In the genomic region with DNA sequence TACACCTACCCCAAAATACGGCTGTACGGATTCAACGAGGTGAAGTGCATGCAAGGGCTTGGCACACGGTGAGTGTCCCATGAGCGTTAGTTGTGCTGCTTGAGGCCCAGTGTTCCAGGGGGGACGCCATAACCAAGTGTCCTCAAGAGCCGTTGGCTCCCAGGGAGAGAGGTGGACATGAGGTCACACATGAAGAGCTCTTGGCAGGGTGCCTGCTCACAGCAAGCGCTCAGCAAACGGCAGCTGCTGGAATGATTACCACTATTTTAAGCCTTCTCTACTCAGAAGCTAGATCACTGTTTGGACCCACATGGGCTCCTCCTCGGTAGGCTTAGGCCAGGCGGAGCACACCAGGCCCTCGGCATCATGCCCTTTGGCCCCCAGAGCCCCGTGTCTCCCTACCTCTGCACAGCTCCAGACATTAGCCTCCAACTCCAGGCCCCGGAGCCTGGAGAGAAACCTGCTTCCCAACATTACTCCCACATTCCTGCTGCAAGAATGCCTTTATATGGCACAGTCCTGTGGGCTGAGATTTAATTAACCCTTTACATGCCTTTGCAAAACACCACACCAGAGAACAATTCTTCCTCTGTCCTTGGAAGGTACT, we compare ENCODE assay signal across 1 cellular context.
TF ChIP-seq lines count a peak whose summit lies in the region.

No MANE protein-coding gene starts in this region.

TF ChIP-seq in K562, 482 proteins besides CTCF, POLR2A, EP300 and RAD21 (continued from another document and continues in another):
- TF ChIP-seq, protein P1, sequence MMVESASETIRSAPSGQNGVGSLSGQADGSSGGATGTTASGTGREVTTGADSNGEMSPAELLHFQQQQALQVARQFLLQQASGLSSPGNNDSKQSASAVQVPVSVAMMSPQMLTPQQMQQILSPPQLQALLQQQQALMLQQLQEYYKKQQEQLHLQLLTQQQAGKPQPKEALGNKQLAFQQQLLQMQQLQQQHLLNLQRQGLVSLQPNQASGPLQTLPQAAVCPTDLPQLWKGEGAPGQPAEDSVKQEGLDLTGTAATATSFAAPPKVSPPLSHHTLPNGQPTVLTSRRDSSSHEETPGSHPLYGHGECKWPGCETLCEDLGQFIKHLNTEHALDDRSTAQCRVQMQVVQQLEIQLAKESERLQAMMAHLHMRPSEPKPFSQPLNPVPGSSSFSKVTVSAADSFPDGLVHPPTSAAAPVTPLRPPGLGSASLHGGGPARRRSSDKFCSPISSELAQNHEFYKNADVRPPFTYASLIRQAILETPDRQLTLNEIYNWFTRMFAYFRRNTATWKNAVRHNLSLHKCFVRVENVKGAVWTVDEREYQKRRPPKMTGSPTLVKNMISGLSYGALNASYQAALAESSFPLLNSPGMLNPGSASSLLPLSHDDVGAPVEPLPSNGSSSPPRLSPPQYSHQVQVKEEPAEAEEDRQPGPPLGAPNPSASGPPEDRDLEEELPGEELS (CRISPR knock-in tag; IDR thresholded peaks at IDR 0.05; ENCODE audit: borderline replicate concordance) = no peak
- no peak for TF ChIP-seq NR4A1 (CRISPR knock-in tag; IDR thresholded peaks at IDR 0.05)
- TF ChIP-seq NR4A1 (tag; IDR thresholded peaks at IDR 0.05) = 0 out of 2 replicates have a peak, but pooled peaks have one; percentile 62
- peak; percentile 89 for TF ChIP-seq ZFP36 (IDR thresholded peaks at IDR 0.05; ENCODE audit: low read depth, low read length, partially characterized antibody)
- TF ChIP-seq ZNF324 (CRISPR knock-in tag; IDR thresholded peaks at IDR 0.05) = no peak
- no peak for TF ChIP-seq ZNF384 (IDR thresholded peaks at IDR 0.05; ENCODE audit: low read depth, low read length)
- TF ChIP-seq ZBTB17 (CRISPR knock-in tag; IDR thresholded peaks at IDR 0.05) = no peak
- no peak for TF ChIP-seq FOXP1 (CRISPR knock-in tag; IDR thresholded peaks at IDR 0.05)
- TF ChIP-seq, protein P2, sequence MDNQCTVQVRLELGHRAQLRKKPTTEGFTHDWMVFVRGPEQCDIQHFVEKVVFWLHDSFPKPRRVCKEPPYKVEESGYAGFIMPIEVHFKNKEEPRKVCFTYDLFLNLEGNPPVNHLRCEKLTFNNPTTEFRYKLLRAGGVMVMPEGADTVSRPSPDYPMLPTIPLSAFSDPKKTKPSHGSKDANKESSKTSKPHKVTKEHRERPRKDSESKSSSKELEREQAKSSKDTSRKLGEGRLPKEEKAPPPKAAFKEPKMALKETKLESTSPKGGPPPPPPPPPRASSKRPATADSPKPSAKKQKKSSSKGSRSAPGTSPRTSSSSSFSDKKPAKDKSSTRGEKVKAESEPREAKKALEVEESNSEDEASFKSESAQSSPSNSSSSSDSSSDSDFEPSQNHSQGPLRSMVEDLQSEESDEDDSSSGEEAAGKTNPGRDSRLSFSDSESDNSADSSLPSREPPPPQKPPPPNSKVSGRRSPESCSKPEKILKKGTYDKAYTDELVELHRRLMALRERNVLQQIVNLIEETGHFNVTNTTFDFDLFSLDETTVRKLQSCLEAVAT (IDR thresholded peaks at IDR 0.05) = no peak
- TF ChIP-seq ZNF197 (CRISPR knock-in tag; IDR thresholded peaks at IDR 0.05; ENCODE audit: low read depth) = no peak
- TF ChIP-seq CUX1 (CRISPR knock-in tag; IDR thresholded peaks at IDR 0.05) = 0 out of 2 replicates have a peak, but pooled peaks have one; percentile 52
- no peak for TF ChIP-seq TAF9B (IDR thresholded peaks at IDR 0.05; ENCODE audit: partially characterized antibody)
- no peak for TF ChIP-seq MITF (IDR thresholded peaks at IDR 0.05)
- TF ChIP-seq ZBTB2 (IDR thresholded peaks at IDR 0.05) = no peak
- TF ChIP-seq, protein P3, sequence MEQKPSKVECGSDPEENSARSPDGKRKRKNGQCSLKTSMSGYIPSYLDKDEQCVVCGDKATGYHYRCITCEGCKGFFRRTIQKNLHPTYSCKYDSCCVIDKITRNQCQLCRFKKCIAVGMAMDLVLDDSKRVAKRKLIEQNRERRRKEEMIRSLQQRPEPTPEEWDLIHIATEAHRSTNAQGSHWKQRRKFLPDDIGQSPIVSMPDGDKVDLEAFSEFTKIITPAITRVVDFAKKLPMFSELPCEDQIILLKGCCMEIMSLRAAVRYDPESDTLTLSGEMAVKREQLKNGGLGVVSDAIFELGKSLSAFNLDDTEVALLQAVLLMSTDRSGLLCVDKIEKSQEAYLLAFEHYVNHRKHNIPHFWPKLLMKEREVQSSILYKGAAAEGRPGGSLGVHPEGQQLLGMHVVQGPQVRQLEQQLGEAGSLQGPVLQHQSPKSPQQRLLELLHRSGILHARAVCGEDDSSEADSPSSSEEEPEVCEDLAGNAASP (IDR thresholded peaks at IDR 0.05) = no peak; the same call in 1 of the 2 replicates
- no peak for TF ChIP-seq NCOR1 (IDR thresholded peaks at IDR 0.05)
- TF ChIP-seq, protein P4, sequence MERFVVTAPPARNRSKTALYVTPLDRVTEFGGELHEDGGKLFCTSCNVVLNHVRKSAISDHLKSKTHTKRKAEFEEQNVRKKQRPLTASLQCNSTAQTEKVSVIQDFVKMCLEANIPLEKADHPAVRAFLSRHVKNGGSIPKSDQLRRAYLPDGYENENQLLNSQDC (CRISPR knock-in tag; IDR thresholded peaks at IDR 0.05) = no peak
- TF ChIP-seq ZNF354B (CRISPR knock-in tag; IDR thresholded peaks at IDR 0.05) = no peak
- no peak for TF ChIP-seq MBD1 (CRISPR knock-in tag; IDR thresholded peaks at IDR 0.05)
- peak; percentile 35; the same call in 1 of the 2 replicates for TF ChIP-seq ATF3 (IDR thresholded peaks at IDR 0.05)
- no peak for TF ChIP-seq ATF3 (CRISPR knock-in tag; conservative IDR thresholded peaks at IDR 0.05)
- no peak for TF ChIP-seq GTF2B (IDR thresholded peaks at IDR 0.05; ENCODE audit: extremely low read depth, insufficient read length)
- TF ChIP-seq SUPT5H (IDR thresholded peaks at IDR 0.05) = no peak
- TF ChIP-seq KLF6 (CRISPR knock-in tag; IDR thresholded peaks at IDR 0.05; ENCODE audit: borderline replicate concordance) = no peak
- TF ChIP-seq TEAD1 (CRISPR knock-in tag; IDR thresholded peaks at IDR 0.05) = 0 out of 4 replicates have a peak, but pooled peaks of 1 of the 2 experiments have one; percentile 24
- TF ChIP-seq ZNF76 (CRISPR knock-in tag; IDR thresholded peaks at IDR 0.05; ENCODE audit: borderline replicate concordance) = no peak
- TF ChIP-seq ZNF511 (CRISPR knock-in tag; IDR thresholded peaks at IDR 0.05) = peak; percentile 21; the same call in 1 of the 2 replicates
- TF ChIP-seq KDM2B (CRISPR knock-in tag; IDR thresholded peaks at IDR 0.05) = no peak
- TF ChIP-seq, protein P5, sequence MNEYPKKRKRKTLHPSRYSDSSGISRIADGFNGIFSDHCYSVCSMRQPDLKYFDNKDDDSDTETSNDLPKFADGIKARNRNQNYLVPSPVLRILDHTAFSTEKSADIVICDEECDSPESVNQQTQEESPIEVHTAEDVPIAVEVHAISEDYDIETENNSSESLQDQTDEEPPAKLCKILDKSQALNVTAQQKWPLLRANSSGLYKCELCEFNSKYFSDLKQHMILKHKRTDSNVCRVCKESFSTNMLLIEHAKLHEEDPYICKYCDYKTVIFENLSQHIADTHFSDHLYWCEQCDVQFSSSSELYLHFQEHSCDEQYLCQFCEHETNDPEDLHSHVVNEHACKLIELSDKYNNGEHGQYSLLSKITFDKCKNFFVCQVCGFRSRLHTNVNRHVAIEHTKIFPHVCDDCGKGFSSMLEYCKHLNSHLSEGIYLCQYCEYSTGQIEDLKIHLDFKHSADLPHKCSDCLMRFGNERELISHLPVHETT (CRISPR knock-in tag; conservative IDR thresholded peaks at IDR 0.05 in 1 of 2, IDR thresholded peaks at IDR 0.05 in 1 of 2) = peak in 1 of 2 experiments; percentile 65; a peak in 2 of 4 replicates
- no peak for TF ChIP-seq DACH1 (IDR thresholded peaks at IDR 0.05; ENCODE audit: partially characterized antibody)
- no peak for TF ChIP-seq ZNF445 (CRISPR knock-in tag; IDR thresholded peaks at IDR 0.05; ENCODE audit: low read depth)
- peak in 1 of 2 experiments; percentile 49; a peak in 1 of 4 replicates for TF ChIP-seq MAZ (CRISPR knock-in tag; conservative IDR thresholded peaks at IDR 0.05 in 1 of 2, IDR thresholded peaks at IDR 0.05 in 1 of 2)
- TF ChIP-seq SOX6 (IDR thresholded peaks at IDR 0.05) = peak; percentile 32; the same call in 1 of the 2 replicates
- TF ChIP-seq NFE2 (IDR thresholded peaks at IDR 0.05; ENCODE audit: low read depth) = no peak
- TF ChIP-seq HDAC8 (tag; IDR thresholded peaks at IDR 0.05) = no peak
